8 cellular contexts compared by ENCODE assay signal in genomic region chr1:37553598-37553926, GRCh38. TPM values are rescaled to one million over a fixed set of nuclear protein-coding genes. Genes with fewer than 3 reads are reported as not detected.
DNase-seq lines count a peak whose midpoint lies in the region; ATAC-seq and TF ChIP-seq lines count a peak whose summit lies in the region.

No MANE protein-coding gene starts in this region.

- peaks cover 22 to 36% of the 10 kb centered on the region in 2 experiments for H3K36me3 ChIP-seq in SK-N-SH (replicated peaks in 1 of 2; ENCODE audit: control insufficient read depth in 1 of 2, insufficient read depth in 2 of 2, low read length in 1 of 2)
- no peaks in the 10 kb centered on the region for H3K36me3 ChIP-seq in iPS DF 6.9 (ENCODE audit: control insufficient read depth, insufficient read depth, low read length)
- H3K36me3 ChIP-seq in stomach smooth muscle (ENCODE audit: control insufficient read depth in 2 of 2, insufficient read depth in 2 of 2, low read length in 2 of 2): peaks cover 6 to 9% of the 10 kb centered on the region in 2 donors

- TF ChIP-seq RAD21 in SK-N-SH (IDR thresholded peaks at IDR 0.05; ENCODE audit: low read length): no peak

- POLR2A ChIA-PET in SK-N-SH (lab: Yijun Ruan, JAX): no interaction called here
- POLR2A ChIA-PET in activated CD4-positive, alpha-beta memory T cell treated with anti-CD3 and anti-CD28 coated beads for 36 hours (lab: Charles Lee): interaction anchor here (0.8 to 1.1 kb wide), 3 partner anchors 39 to 137 kb away, joined by 3 to 8 read pairs (median 3); partner anchors contain the start of gene MEAF6

- peaks cover 55% of the 10 kb centered on the region for H3K79me2 ChIP-seq in SK-N-SH (ENCODE audit: insufficient read depth)

- no peaks in the 10 kb centered on the region for H3K9me2 ChIP-seq in SK-N-SH

- H3K27me3 Mint-ChIP-seq in activated CD4-positive, alpha-beta memory T cell treated with anti-CD3 and anti-CD28 coated beads for 36 hours: no peaks in the 10 kb centered on the region

- H3K9ac ChIP-seq in SK-N-SH (peak overlapping the region; percentile 94), stomach smooth muscle (ENCODE audit: low read length in 2 of 2) (peak overlapping the region; percentile 93 to 97)

- CTCF ChIA-PET in SK-N-SH (lab: Yijun Ruan, JAX): interaction anchor here (1.0 kb wide), 1 partner anchor 67 kb away, joined by 4 read pairs; no protein-coding TSS in a partner anchor
- CTCF ChIA-PET in activated CD4-positive, alpha-beta memory T cell treated with anti-CD3 and anti-CD28 coated beads for 36 hours (lab: Charles Lee): interaction anchor here (1.4 to 2.3 kb wide), 2 partner anchors 39 to 67 kb away, joined by 6 to 13 read pairs; partner anchors contain the start of gene MEAF6

- peak overlapping the region; percentile 91 for H3K4me3 Mint-ChIP-seq in activated CD4-positive, alpha-beta memory T cell treated with anti-CD3 and anti-CD28 coated beads for 36 hours

- peak overlapping the region; percentile 68; the same call in 1 of the 2 replicates for H2AFZ ChIP-seq in SK-N-SH (ENCODE audit: low read depth)

- H3K27me3 ChIP-seq in SK-N-SH (ENCODE audit: insufficient read depth) (no peaks in the 10 kb centered on the region), iPS DF 6.9 (ENCODE audit: control insufficient read depth, insufficient read depth, low read length) (no peaks in the 10 kb centered on the region), stomach smooth muscle (ENCODE audit: control insufficient read depth in 1 of 2, insufficient read depth in 2 of 2, low read length in 2 of 2) (no peaks in the 10 kb centered on the region)

- DNase-seq in SK-N-SH (no peak), iPS DF 6.9 (ENCODE audit: low read depth, low spot score) (no peak), GDM1 (lab: John Stamatoyannopoulos, UW) (no peak), NCI-H1105 treated with DMSO at 0.1 percent for 48 hours (lab: John Stamatoyannopoulos, UW) (no peak)
- peak; percentile 15 for DNase-seq in activated CD4-positive, alpha-beta memory T cell treated with anti-CD3 and anti-CD28 coated beads for 36 hours
- no peak for DNase-seq in activated CD4-positive, CD25-positive, alpha-beta regulatory T cell treated with anti-CD3 and anti-CD28 coated beads, Interleukin-2, amount 50 U/mL, for 72 hours

- peak overlapping the region; percentile 84 for H3K4me2 ChIP-seq in SK-N-SH

- H4K20me1 ChIP-seq in SK-N-SH (ENCODE audit: insufficient read depth): peaks cover 12% of the 10 kb centered on the region; the same call in 1 of the 2 replicates

- 1% methylated on average over 9 of the region's 11 CpGs for WGBS in SK-N-SH (ENCODE audit: low lambda C conversion rate)
- WGBS in iPS DF 6.9 (ENCODE audit: insufficient coverage, insufficient read length): no CpG with 5 or more reads among the region's 11 CpGs

- H3K27ac Mint-ChIP-seq in activated CD4-positive, alpha-beta memory T cell treated with anti-CD3 and anti-CD28 coated beads for 36 hours: peak overlapping the region; percentile 93

- peaks cover 12% of the 10 kb centered on the region for H3F3A ChIP-seq in SK-N-SH (replicated peaks; ENCODE audit: insufficient read depth)

- peaks cover 25% of the 10 kb centered on the region for H3K36me3 Mint-ChIP-seq in activated CD4-positive, alpha-beta memory T cell treated with anti-CD3 and anti-CD28 coated beads for 36 hours

- H3K4me3 ChIP-seq in SK-N-SH (ENCODE audit: low read depth in 2 of 2, low read length in 1 of 2) (peak overlapping the region; percentile 91 to 95), iPS DF 6.9 (ENCODE audit: low read length) (peak overlapping the region; percentile 100), stomach smooth muscle (ENCODE audit: low read length in 2 of 2) (peak overlapping the region; percentile 99)

- no peak for TF ChIP-seq CTCF in SK-N-SH (IDR thresholded peaks at IDR 0.05)

- H3K9me3 ChIP-seq in SK-N-SH: no peaks in the 10 kb centered on the region
- no peaks in the 10 kb centered on the region for H3K9me3 ChIP-seq in iPS DF 6.9 (ENCODE audit: control insufficient read depth, insufficient read depth, low read length)
- no peaks in the 10 kb centered on the region for H3K9me3 ChIP-seq in stomach smooth muscle (ENCODE audit: control insufficient read depth in 2 of 2, low read length in 2 of 2)

- no peak for ATAC-seq in SK-N-SH treated with all-trans-retinoic acid at 6 μM for 48 hours

- TF ChIP-seq EP300 in SK-N-SH (IDR thresholded peaks at IDR 0.05; ENCODE audit: borderline replicate concordance in 1 of 2, low read depth in 1 of 2, low read length in 1 of 2): no peak

- peaks cover 45% of the 10 kb centered on the region for H3K4me1 Mint-ChIP-seq in activated CD4-positive, alpha-beta memory T cell treated with anti-CD3 and anti-CD28 coated beads for 36 hours (ENCODE audit: low read depth)

- H3K27ac ChIP-seq in SK-N-SH (ENCODE audit: low read depth in 2 of 2, low read length in 1 of 2): peak overlapping the region; percentile 61 to 85; a peak in 3 of 4 replicates
- no peak overlapping the region for H3K27ac ChIP-seq in iPS DF 6.9 (ENCODE audit: low read length)
- peak overlapping the region; percentile 88 for H3K27ac ChIP-seq in stomach smooth muscle (ENCODE audit: low read length)

- intact Hi-C loops in activated CD4-positive, alpha-beta memory T cell treated with anti-CD3 and anti-CD28 coated beads for 36 hours (cut with micrococcal nuclease): loop anchor here (5.0 kb wide), 1 partner anchor 41 kb away; the partner anchor contains the start of gene MEAF6

- peaks cover 10 to 23% of the 10 kb centered on the region in 2 experiments; a peak in 2 of 4 replicates for H3K4me1 ChIP-seq in SK-N-SH (ENCODE audit: control insufficient read depth in 1 of 2, insufficient read depth in 2 of 2, low read depth in 1 of 2, low read length in 1 of 2)
- H3K4me1 ChIP-seq in iPS DF 6.9 (ENCODE audit: control insufficient read depth, insufficient read depth, low read length): no peaks in the 10 kb centered on the region; the same call in 1 of the 2 replicates
- peaks cover 33% of the 10 kb centered on the region for H3K4me1 ChIP-seq in stomach smooth muscle (ENCODE audit: control insufficient read depth, insufficient read depth, low read length)

- peaks cover 4% of the 10 kb centered on the region for H3K9me3 Mint-ChIP-seq in activated CD4-positive, alpha-beta memory T cell treated with anti-CD3 and anti-CD28 coated beads for 36 hours

TF ChIP-seq in SK-N-SH, 30 proteins besides CTCF, POLR2A, EP300 and RAD21 (continues in another document):
- TF ChIP-seq FOSL2 (IDR thresholded peaks at IDR 0.05; ENCODE audit: borderline replicate concordance, low read depth) (no peak), SIN3A (IDR thresholded peaks at IDR 0.05; ENCODE audit: borderline replicate concordance, low read depth, low read length) (no peak), USF2 (IDR thresholded peaks at IDR 0.05; ENCODE audit: borderline replicate concordance, low read depth, low read length) (no peak), NRF1 (IDR thresholded peaks at IDR 0.05; ENCODE audit: low read depth, low read length) (no peak), TAF1 (IDR thresholded peaks at IDR 0.05; ENCODE audit: borderline replicate concordance, low read depth, low read length) (no peak), RCOR1 (IDR thresholded peaks at IDR 0.05; ENCODE audit: low read length) (no peak), FOXJ3 (CRISPR knock-in tag; IDR thresholded peaks at IDR 0.05) (no peak)

TF ChIP-seq in SK-N-SH treated with all-trans-retinoic acid at 6 μM for 48 hours, 23 proteins besides CTCF, POLR2A, EP300 and RAD21:
- no peak for TF ChIP-seq PPARA (CRISPR knock-in tag; IDR thresholded peaks at IDR 0.05; ENCODE audit: borderline replicate concordance)

RNA-seq across cellular contexts. Expression of gene SNIP1, which starts 0.5 kb away (rescaled TPM):
- 8.4 and 10.2 TPM in 2 replicates for polyA plus RNA-seq in SK-N-SH (2012; rRNA removed)
- 7.8 and 8.2 TPM in 2 replicates for polyA plus RNA-seq in SK-N-SH (2012; cell fraction: cytosol; rRNA removed)
- polyA plus RNA-seq in SK-N-SH (2012; cell fraction: nucleus; rRNA removed): 17.1 and 23.1 TPM in 2 replicates
- 10 to 100 TPM; 18.1 to 19.0 TPM for total RNA-seq in activated CD4-positive, alpha-beta memory T cell treated with anti-CD3 and anti-CD28 coated beads for 36 hours

RNA-seq across cellular contexts. Expression of gene DNALI1, which starts 3.2 kb away (rescaled TPM):
- 16.5 and 17.4 TPM in 2 replicates for polyA plus RNA-seq in SK-N-SH (2012; rRNA removed)
- polyA plus RNA-seq in SK-N-SH (2012; cell fraction: cytosol; rRNA removed): 10.6 and 16.6 TPM in 2 replicates
- polyA plus RNA-seq in SK-N-SH (2012; cell fraction: nucleus; rRNA removed): 53.6 and 54.0 TPM in 2 replicates
- under 1 TPM in 1 of 2 experiments, not detected in 1; 0.29 TPM for total RNA-seq in activated CD4-positive, alpha-beta memory T cell treated with anti-CD3 and anti-CD28 coated beads for 36 hours

RNA-seq across cellular contexts. Expression of gene MEAF6, which starts 39.0 kb away (rescaled TPM):
- polyA plus RNA-seq in SK-N-SH (2012; rRNA removed): 47.2 and 60.5 TPM in 2 replicates
- polyA plus RNA-seq in SK-N-SH (2012; cell fraction: cytosol; rRNA removed): 69.0 and 74.2 TPM in 2 replicates
- 25.1 and 39.1 TPM in 2 replicates for polyA plus RNA-seq in SK-N-SH (2012; cell fraction: nucleus; rRNA removed)
- total RNA-seq in activated CD4-positive, alpha-beta memory T cell treated with anti-CD3 and anti-CD28 coated beads for 36 hours: 10 to 100 TPM; 89.6 to 89.7 TPM

RNA-seq across cellular contexts. Expression of gene GNL2, which starts 42.2 kb away (rescaled TPM):
- 37.6 and 43.7 TPM in 2 replicates for polyA plus RNA-seq in SK-N-SH (2012; rRNA removed)
- 36.9 and 49.6 TPM in 2 replicates for polyA plus RNA-seq in SK-N-SH (2012; cell fraction: cytosol; rRNA removed)
- polyA plus RNA-seq in SK-N-SH (2012; cell fraction: nucleus; rRNA removed): 53.7 and 98.1 TPM in 2 replicates
- 10 to 100 TPM; 70.7 to 71.2 TPM for total RNA-seq in activated CD4-positive, alpha-beta memory T cell treated with anti-CD3 and anti-CD28 coated beads for 36 hours
